In the genomic region with DNA sequence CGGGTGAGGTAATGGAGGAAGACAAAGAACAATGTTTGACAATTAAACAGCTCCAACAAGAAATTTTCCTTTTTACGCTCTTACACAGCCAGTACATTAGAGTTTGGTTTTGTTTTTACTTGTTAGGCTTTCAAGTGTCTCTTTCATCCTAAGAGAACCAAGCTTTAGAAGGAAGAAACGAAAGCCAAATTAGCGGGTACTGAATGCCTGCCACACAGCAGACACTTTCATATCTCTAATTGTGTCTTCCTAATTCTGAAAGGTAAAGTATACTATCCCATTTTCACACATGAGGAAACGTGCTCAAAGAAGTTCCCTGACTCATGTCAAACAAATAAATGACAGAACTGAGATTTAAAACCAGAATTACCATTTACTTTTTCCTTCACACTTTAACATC, we compare ENCODE assay signal across 11 cellular contexts.
A peak's percentile ranks its signal among the peaks of the same experiment; 100 is the strongest.
DNase-seq lines count a peak whose midpoint lies in the region; ATAC-seq, FAIRE-seq and TF ChIP-seq lines count a peak whose summit lies in the region.
"Had no signal": no experiment of that assay in that cellular context is flagged by ENCODE, and none has a peak within 500 bp of the region (broad histone marks: within the 10 kb centered on the region; RNA-seq: fewer than 3 reads in every experiment).

No MANE protein-coding gene starts in this region.

- H3K9ac ChIP-seq in HepG2 (ENCODE audit: insufficient read depth, low read depth, low read length) = no peak overlapping the region

- H3K4me2 ChIP-seq in HepG2 (ENCODE audit: low read depth, low read length) = no peak overlapping the region

- no peak overlapping the region for H2AFZ ChIP-seq in HepG2 (ENCODE audit: low read length)

- H3K36me3 ChIP-seq in HepG2 (replicated peaks in 1 of 2; ENCODE audit: control insufficient read depth in 1 of 2, insufficient read depth in 2 of 2, low read length in 2 of 2) = peaks cover 0 to 7% of the 10 kb centered on the region in 2 experiments; a peak in 2 of 5 replicates

- H3K27me3 ChIP-seq in HepG2 (ENCODE audit: control insufficient read depth in 1 of 2, insufficient read depth in 2 of 2, low read length in 2 of 2) = no peaks in the 10 kb centered on the region

- no peak for TF ChIP-seq EP300 in HepG2 (IDR thresholded peaks at IDR 0.05; ENCODE audit: low read depth in 2 of 2, low read length in 2 of 2)
- TF ChIP-seq EP300 in HepG2 (CRISPR knock-in tag; IDR thresholded peaks at IDR 0.05; ENCODE audit: borderline replicate concordance) = no peak

- in situ Hi-C loops in HepG2 (cut with HindIII; ENCODE audit: extremely low pct_ligation_motif_present, low pct_unique_long_range_greater_than_20kb) = no loop called here

- WGBS in HepG2 (ENCODE audit: low lambda C conversion rate) = 93% methylated on average over 5 of the region's 5 CpGs

- no TSS peak for BruUV-seq in HepG2 (replicated peaks; lab: Mats Ljungman, UMichigan)

- TF ChIP-seq POLR2A in HepG2 (IDR thresholded peaks at IDR 0.05; ENCODE audit: insufficient read depth in 1 of 2, low read depth in 2 of 2, low read length in 2 of 2) = no peak

- DNase-seq in activated T-cell treated with anti-CD3 and anti-CD28 coated beads, Interleukin-2, amount 50 U/mL, for 4 hours = no peak
- DNase-seq in activated T-cell treated with anti-CD3 and anti-CD28 coated beads, Interleukin-2, amount 50 U/mL, for 1 hour = no peak
- no peak for DNase-seq in stimulated activated naive B cell treated with anti-CD40 and anti-IgM and Interleukin-4, amounts not matched to agents 10 μg/mL and 1 μg/mL and 100 μg/mL, for 72 hours
- DNase-seq in glutamatergic neuron (no peak), NCI-H2029 treated with DMSO at 0.1 percent for 48 hours (lab: John Stamatoyannopoulos, UW) (no peak), HepG2 (ENCODE audit: low spot score) (no peak)
- DNase-seq: activated effector memory CD4-positive, alpha-beta T cell treated with anti-CD3 and anti-CD28 coated beads, Interleukin-2, amount 50 U/mL, for 16 hours; SHP77; stimulated activated CD4-positive, alpha-beta T cell treated with anti-CD3 and anti-CD28 coated beads, Interleukin-2, amount 100 ng/mL, for 24 hours had no signal

- H3K4me3 Mint-ChIP-seq in activated T-cell treated with anti-CD3 and anti-CD28 coated beads, Interleukin-2, amount 50 U/mL, for 4 hours = peak overlapping the region; percentile 31
- H3K4me3 Mint-ChIP-seq in stimulated activated naive B cell treated with anti-CD40 and anti-IgM and Interleukin-4, amounts not matched to agents 10 μg/mL and 1 μg/mL and 100 μg/mL, for 72 hours = no peak overlapping the region
- no peak overlapping the region for H3K4me3 Mint-ChIP-seq in glutamatergic neuron (ENCODE audit: unreplicated experiment)

- TF ChIP-seq CTCF in glutamatergic neuron (IDR thresholded peaks at IDR 0.05; ENCODE audit: partially characterized antibody, unreplicated experiment) (no peak), HepG2 (CRISPR knock-in tag; IDR thresholded peaks at IDR 0.05) (no peak)

- intact Hi-C loops in HepG2 (cut with micrococcal nuclease; ENCODE audit: unreplicated experiment) = loop anchor here (5.0 kb wide), 1 partner anchor 62 kb away; no protein-coding TSS in a partner anchor

- TF ChIP-seq RAD21 in HepG2 (CRISPR knock-in tag; IDR thresholded peaks at IDR 0.05) = no peak

- no peaks in the 10 kb centered on the region for H4K20me1 ChIP-seq in HepG2 (ENCODE audit: insufficient read depth, low read length)

- no peak overlapping the region for H3K4me3 ChIP-seq in HepG2 (replicated peaks in 1 of 3; ENCODE audit: insufficient read depth in 1 of 3, low read depth in 2 of 3, low read length in 3 of 3)

- POLR2A ChIA-PET in HepG2 (lab: Yijun Ruan, JAX) = interaction anchor here (1.7 kb wide), 1 partner anchor 65 kb away, joined by 3 read pairs; the partner anchor contains the start of gene CDK17

- peaks cover 55% of the 10 kb centered on the region for H3K4me1 ChIP-seq in HepG2 (ENCODE audit: insufficient read depth, low read length)

- H3K27me3 Mint-ChIP-seq in activated T-cell treated with anti-CD3 and anti-CD28 coated beads, Interleukin-2, amount 50 U/mL, for 4 hours (ENCODE audit: low read depth) = no peaks in the 10 kb centered on the region
- H3K27me3 Mint-ChIP-seq in stimulated activated naive B cell treated with anti-CD40 and anti-IgM and Interleukin-4, amounts not matched to agents 10 μg/mL and 1 μg/mL and 100 μg/mL, for 72 hours = no peaks in the 10 kb centered on the region
- no peaks in the 10 kb centered on the region for H3K27me3 Mint-ChIP-seq in glutamatergic neuron (ENCODE audit: unreplicated experiment)

- ATAC-seq in activated T-cell treated with anti-CD3 and anti-CD28 coated beads, Interleukin-2, amount 50 U/mL, for 4 hours = peak; percentile 79 to 93
- ATAC-seq in HG02642 (IDR thresholded peaks at IDR 0.05; ENCODE audit: poor library complexity, unreplicated experiment) = peak; percentile 80
- ATAC-seq in HG03575 (IDR thresholded peaks at IDR 0.05; ENCODE audit: extremely low read depth, insufficient number of reproducible peaks, low FRiP score, unreplicated experiment) = peak; percentile 60
- ATAC-seq in stimulated activated naive B cell treated with anti-CD40 and anti-IgM and Interleukin-4, amounts not matched to agents 10 μg/mL and 1 μg/mL and 100 μg/mL, for 72 hours (replicated peaks) = peak; percentile 62 to 82
- ATAC-seq in HepG2 = no peak

- H3K9me3 ChIP-seq in HepG2 (ENCODE audit: low read length) = 0 out of 2 replicates have a peak, but pooled peaks cover 4% of the 10 kb centered on the region

- CTCF ChIA-PET in HepG2 (lab: Yijun Ruan, JAX; ENCODE audit: low intra/inter-chr PET ratio, low total read pairs) = no interaction called here

- H3K79me2 ChIP-seq in HepG2 (ENCODE audit: insufficient read depth, low read length) = peaks cover 25% of the 10 kb centered on the region

- no peak overlapping the region for H3K27ac ChIP-seq in HepG2 (ENCODE audit: extremely low read length, insufficient read depth, low read length)

- peaks cover 8% of the 10 kb centered on the region for H3K9me3 Mint-ChIP-seq in activated T-cell treated with anti-CD3 and anti-CD28 coated beads, Interleukin-2, amount 50 U/mL, for 4 hours
- H3K9me3 Mint-ChIP-seq in stimulated activated naive B cell treated with anti-CD40 and anti-IgM and Interleukin-4, amounts not matched to agents 10 μg/mL and 1 μg/mL and 100 μg/mL, for 72 hours = peaks cover 9 to 11% of the 10 kb centered on the region in 2 donors
- H3K9me3 Mint-ChIP-seq in glutamatergic neuron (ENCODE audit: unreplicated experiment) = no peaks in the 10 kb centered on the region

- H3K4me1 Mint-ChIP-seq in activated T-cell treated with anti-CD3 and anti-CD28 coated beads, Interleukin-2, amount 50 U/mL, for 4 hours (ENCODE audit: low read depth) = peaks cover 38% of the 10 kb centered on the region
- peaks cover 12 to 15% of the 10 kb centered on the region in 2 donors for H3K4me1 Mint-ChIP-seq in stimulated activated naive B cell treated with anti-CD40 and anti-IgM and Interleukin-4, amounts not matched to agents 10 μg/mL and 1 μg/mL and 100 μg/mL, for 72 hours
- H3K4me1 Mint-ChIP-seq in glutamatergic neuron (ENCODE audit: low read depth, unreplicated experiment) = peaks cover 2% of the 10 kb centered on the region

- no peak overlapping the region for H3K27ac Mint-ChIP-seq in stimulated activated naive B cell treated with anti-CD40 and anti-IgM and Interleukin-4, amounts not matched to agents 10 μg/mL and 1 μg/mL and 100 μg/mL, for 72 hours
- no peak overlapping the region for H3K27ac Mint-ChIP-seq in glutamatergic neuron (ENCODE audit: unreplicated experiment)

- no peak for FAIRE-seq in HepG2 (lab: Jason Lieb, UNC)

- H3K36me3 Mint-ChIP-seq in activated T-cell treated with anti-CD3 and anti-CD28 coated beads, Interleukin-2, amount 50 U/mL, for 4 hours (ENCODE audit: insufficient read depth) = peaks cover 20% of the 10 kb centered on the region
- peaks cover 23 to 36% of the 10 kb centered on the region in 2 donors for H3K36me3 Mint-ChIP-seq in stimulated activated naive B cell treated with anti-CD40 and anti-IgM and Interleukin-4, amounts not matched to agents 10 μg/mL and 1 μg/mL and 100 μg/mL, for 72 hours
- H3K36me3 Mint-ChIP-seq in glutamatergic neuron (ENCODE audit: unreplicated experiment) = peaks cover 7% of the 10 kb centered on the region

TF ChIP-seq in HepG2, 621 proteins besides CTCF, POLR2A, EP300 and RAD21:
- TF ChIP-seq SMC3 (IDR thresholded peaks at IDR 0.05; ENCODE audit: low read length) (no peak), CBX1 (IDR thresholded peaks at IDR 0.05; ENCODE audit: low read depth) (no peak), HNRNPLL (IDR thresholded peaks at IDR 0.05; ENCODE audit: low read depth, low read length, poor library complexity, severe bottlenecking) (no peak)
